ENCODE assay signal across 24 cellular contexts in the genomic region with DNA sequence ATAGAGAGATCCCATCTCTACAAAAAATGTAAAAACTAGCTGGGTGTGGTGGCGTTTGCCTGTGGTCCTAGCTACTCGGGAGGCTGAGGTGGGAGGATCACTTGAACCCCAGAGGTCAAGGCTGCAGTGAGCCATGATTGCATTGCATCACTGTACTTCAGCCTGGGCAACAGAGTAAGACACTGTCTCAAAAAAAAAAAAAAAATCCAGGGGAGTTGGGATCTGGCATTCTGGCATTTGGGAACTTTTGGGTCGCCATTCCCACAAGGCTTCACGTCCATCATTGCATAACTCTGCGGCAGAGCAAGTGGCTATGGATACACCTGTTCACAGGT. TPM values are rescaled to one million over a fixed set of nuclear protein-coding genes. Genes with fewer than 3 reads are reported as not detected.
"Had no signal": no experiment of that assay in that cellular context is flagged by ENCODE, and none has a peak within 500 bp of the region (broad histone marks: within the 10 kb centered on the region; RNA-seq: fewer than 3 reads in every experiment).

No MANE protein-coding gene starts in this region.

- H3K27me3 ChIP-seq: ascending aorta, cardiac muscle cell, MG63 had no signal

- H3K9me3 ChIP-seq: ascending aorta, MG63 had no signal

- H3K27ac Mint-ChIP-seq: activated B cell treated with CpG ODN at 0.5 μM for 24 hours; activated CD4-positive, alpha-beta memory T cell treated with anti-CD3 and anti-CD28 coated beads, Interleukin-2, amount 10 ng/mL, durations not matched to agents 7 days and 5 days; activated naive CD4-positive, alpha-beta T cell treated with anti-CD3 and anti-CD28 coated beads, Interleukin-2, amount 50 U/mL, for 24 hours; activated naive CD8-positive, alpha-beta T cell treated with anti-CD3 and anti-CD28 coated beads, Interleukin-2, amount 10 ng/mL, durations not matched to agents 7 days and 5 days; activated T-cell treated with anti-CD3 and anti-CD28 coated beads, Interleukin-2, amount 50 U/mL, for 72 hours; activated T-helper 17 cell treated with anti-CD3 and anti-CD28 coated beads, Interleukin-2, amount 50 U/mL, for 72 hours; T-cell; T-helper 17 cell had no signal

- H3K36me3 ChIP-seq: ascending aorta, cardiac muscle cell, MG63 had no signal

- H3K4me1 Mint-ChIP-seq: activated B cell treated with CpG ODN at 0.5 μM for 24 hours; activated CD4-positive, alpha-beta memory T cell treated with anti-CD3 and anti-CD28 coated beads, Interleukin-2, amount 10 ng/mL, durations not matched to agents 7 days and 5 days; activated naive CD4-positive, alpha-beta T cell treated with anti-CD3 and anti-CD28 coated beads, Interleukin-2, amount 50 U/mL, for 24 hours; activated naive CD8-positive, alpha-beta T cell treated with anti-CD3 and anti-CD28 coated beads, Interleukin-2, amount 10 ng/mL, durations not matched to agents 7 days and 5 days; activated T-helper 17 cell treated with anti-CD3 and anti-CD28 coated beads, Interleukin-2, amount 50 U/mL, for 72 hours; T-cell; T-helper 17 cell had no signal

- H3K27ac ChIP-seq: ascending aorta, cardiac muscle cell, PC-9, RWPE1 had no signal

- H2AFZ ChIP-seq: PC-9 had no signal

- H3K4me3 Mint-ChIP-seq: activated B cell treated with CpG ODN at 0.5 μM for 24 hours; activated CD4-positive, alpha-beta memory T cell treated with anti-CD3 and anti-CD28 coated beads, Interleukin-2, amount 10 ng/mL, durations not matched to agents 7 days and 5 days; activated naive CD4-positive, alpha-beta T cell treated with anti-CD3 and anti-CD28 coated beads, Interleukin-2, amount 50 U/mL, for 24 hours; activated naive CD8-positive, alpha-beta T cell treated with anti-CD3 and anti-CD28 coated beads, Interleukin-2, amount 10 ng/mL, durations not matched to agents 7 days and 5 days; activated T-cell treated with anti-CD3 and anti-CD28 coated beads, Interleukin-2, amount 50 U/mL, for 72 hours; activated T-helper 17 cell treated with anti-CD3 and anti-CD28 coated beads, Interleukin-2, amount 50 U/mL, for 72 hours; central memory CD8-positive, alpha-beta T cell; T-cell; T-helper 17 cell had no signal

- H3K4me2 ChIP-seq: PC-9 had no signal

- H3K9me3 Mint-ChIP-seq: activated B cell treated with CpG ODN at 0.5 μM for 24 hours; activated CD4-positive, alpha-beta memory T cell treated with anti-CD3 and anti-CD28 coated beads, Interleukin-2, amount 10 ng/mL, durations not matched to agents 7 days and 5 days; activated naive CD4-positive, alpha-beta T cell treated with anti-CD3 and anti-CD28 coated beads, Interleukin-2, amount 50 U/mL, for 24 hours; activated naive CD8-positive, alpha-beta T cell treated with anti-CD3 and anti-CD28 coated beads, Interleukin-2, amount 10 ng/mL, durations not matched to agents 7 days and 5 days; activated T-cell treated with anti-CD3 and anti-CD28 coated beads, Interleukin-2, amount 50 U/mL, for 72 hours; activated T-helper 17 cell treated with anti-CD3 and anti-CD28 coated beads, Interleukin-2, amount 50 U/mL, for 72 hours; central memory CD8-positive, alpha-beta T cell; T-cell had no signal

- H3K36me3 Mint-ChIP-seq: activated naive CD4-positive, alpha-beta T cell treated with anti-CD3 and anti-CD28 coated beads, Interleukin-2, amount 50 U/mL, for 24 hours; activated naive CD8-positive, alpha-beta T cell treated with anti-CD3 and anti-CD28 coated beads, Interleukin-2, amount 10 ng/mL, durations not matched to agents 7 days and 5 days; T-cell had no signal

- H3K4me3 ChIP-seq: ascending aorta, cardiac muscle cell, MG63, PC-9 had no signal

- DNase-seq: NCI-H2081 treated with DMSO at 0.1 percent for 48 hours, NCI-H524 treated with DMSO at 0.1 percent for 48 hours, SIG-M5 had no signal

RNA-seq across cellular contexts. Expression of gene FAM181A, which starts 34.7 kb away (rescaled TPM):
- total RNA-seq: activated B cell treated with CpG ODN at 0.5 μM for 24 hours; activated CD4-positive, alpha-beta memory T cell treated with anti-CD3 and anti-CD28 coated beads, Interleukin-2, amount 10 ng/mL, durations not matched to agents 7 days and 5 days; activated CD8-positive, alpha-beta memory T cell treated with anti-CD3 and anti-CD28 coated beads for 36 hours; activated naive CD8-positive, alpha-beta T cell treated with anti-CD3 and anti-CD28 coated beads, Interleukin-2, amount 10 ng/mL, durations not matched to agents 7 days and 5 days; activated T-cell treated with anti-CD3 and anti-CD28 coated beads, Interleukin-2, amount 50 U/mL, for 72 hours; activated T-helper 17 cell treated with anti-CD3 and anti-CD28 coated beads, Interleukin-2, amount 50 U/mL, for 72 hours; ascending aorta; cardiac muscle cell; chondrocyte; NCI-H460; OCI-LY7; PC-9; Right ventricle myocardium inferior; SK-MEL-5; T-cell; T-helper 17 cell had no signal
- polyA plus RNA-seq: adipose tissue, cardiac muscle cell had no signal
